In genomic region chr5:80711938-80712337, GRCh38 we compare ENCODE assay signal across 8 cellular contexts. TPM values are rescaled to one million over a fixed set of nuclear protein-coding genes. Genes with fewer than 3 reads are reported as not detected.
DNase-seq lines count a peak whose midpoint lies in the region; ATAC-seq, FAIRE-seq and TF ChIP-seq lines count a peak whose summit lies in the region.

No MANE protein-coding gene starts in this region.

- no peak for ATAC-seq in naive thymus-derived CD8-positive, alpha-beta T cell
- no peak for ATAC-seq in HG03108 (IDR thresholded peaks at IDR 0.05; ENCODE audit: unreplicated experiment)

- peaks cover 20% of the 10 kb centered on the region for H3K4me1 ChIP-seq in SJCRH30

- H3K9me3 Mint-ChIP-seq in naive thymus-derived CD8-positive, alpha-beta T cell = no peaks in the 10 kb centered on the region

- DNase-seq in AG20443 (ENCODE audit: low spot score) (peak; percentile 45), H54 (ENCODE audit: insufficient read length, low spot score) (peak; percentile 38), SJCRH30 (peak; percentile 77 to 86), iPS DF 19.7 (ENCODE audit: low read depth, low spot score) (peak; percentile 45), T1000 (lab: John Stamatoyannopoulos, UW) (no peak)
- no peak for DNase-seq in naive thymus-derived CD8-positive, alpha-beta T cell
- no peak for DNase-seq in activated effector memory CD4-positive, alpha-beta T cell treated with anti-CD3 and anti-CD28 coated beads, Interleukin-2, amount 50 U/mL, for 16 hours

- TF ChIP-seq POLR2A in H54 (IDR thresholded peaks at IDR 0.05; ENCODE audit: low read depth, low read length) = no peak

- no peak overlapping the region for H3K4me3 Mint-ChIP-seq in naive thymus-derived CD8-positive, alpha-beta T cell

- H3K36me3 ChIP-seq in SJCRH30 = peaks cover 31% of the 10 kb centered on the region

- peak overlapping the region in 1 of 10 donors; percentile 12 for H3K27ac Mint-ChIP-seq in naive thymus-derived CD8-positive, alpha-beta T cell

- H3K9me3 ChIP-seq in SJCRH30 (replicated peaks) = no peaks in the 10 kb centered on the region

- no peaks in the 10 kb centered on the region for H3K27me3 Mint-ChIP-seq in naive thymus-derived CD8-positive, alpha-beta T cell

- no peak for FAIRE-seq in H54 (lab: Jason Lieb, UNC)

- H3K4me1 Mint-ChIP-seq in naive thymus-derived CD8-positive, alpha-beta T cell = peaks cover 7 to 21% (median 13%) of the 10 kb centered on the region in 4 donors

- H3K36me3 Mint-ChIP-seq in naive thymus-derived CD8-positive, alpha-beta T cell = peaks cover 0 to 62% (median 21%) of the 10 kb centered on the region in 3 donors

- POLR2A ChIA-PET in naive thymus-derived CD8-positive, alpha-beta T cell (lab: Charles Lee) = no interaction called here

- no peak overlapping the region for H3K4me3 ChIP-seq in SJCRH30

- H3K27me3 ChIP-seq in SJCRH30 = no peaks in the 10 kb centered on the region

- H3K27ac ChIP-seq in SJCRH30 = peak overlapping the region; percentile 40; the same call in 1 of the 2 replicates

RNA-seq across cellular contexts. Expression of gene DHFR, which starts 57.2 kb away (rescaled TPM):
- 194 and 213 TPM in 2 replicates for total RNA-seq in SJCRH30 (2014; rRNA removed; shearing (Covaris generic))
- total RNA-seq in naive thymus-derived CD8-positive, alpha-beta T cell = 10 to 100 TPM; 18.3 to 19.5 TPM
- 1 to 10 TPM in 1 of 3 donors, under 1 TPM in 2; 0.82 to 2.2 (median 0.93) TPM for polyA plus RNA-seq in naive thymus-derived CD8-positive, alpha-beta T cell

RNA-seq across cellular contexts. Expression of gene MSH3, which starts 57.5 kb away (rescaled TPM):
- 30.4 and 32.5 TPM in 2 replicates for total RNA-seq in SJCRH30 (2014; rRNA removed; shearing (Covaris generic))
- total RNA-seq in naive thymus-derived CD8-positive, alpha-beta T cell = 10 to 100 TPM; 15.5 to 16.3 TPM
- polyA plus RNA-seq in naive thymus-derived CD8-positive, alpha-beta T cell = 10 to 100 TPM; 11.0 to 13.0 (median 12.5) TPM

Comparison
In these comparisons a context has a peak if more than half of its experiments do, and no peak if none do; other contexts are left out.
1. DNase-seq: peak in AG20443 (single experiment), H54 (single experiment), SJCRH30 (2 of 2) and iPS DF 19.7 (single experiment); none in naive thymus-derived CD8-positive, alpha-beta T cell (0 of 10), T1000 (single experiment) and activated effector memory CD4-positive, alpha-beta T cell treated with anti-CD3 and anti-CD28 coated beads, Interleukin-2, amount 50 U/mL, for 16 hours (single experiment).